19 cellular contexts compared by ENCODE assay signal in genomic region chr1:48058135-48058534, GRCh38.
DNase-seq lines count a peak whose midpoint lies in the region; TF ChIP-seq lines count a peak whose summit lies in the region.
"Had no signal": no experiment of that assay in that cellular context is flagged by ENCODE, and none has a peak within 500 bp of the region (broad histone marks: within the 10 kb centered on the region; RNA-seq: fewer than 3 reads in every experiment).

No MANE protein-coding gene starts in this region.

- peaks cover 2% of the 10 kb centered on the region for H3K27me3 Mint-ChIP-seq in neural progenitor cell (ENCODE audit: insufficient read depth, low read depth)

- no peak overlapping the region for H3K4me3 ChIP-seq in neural progenitor cell
- H3K4me3 ChIP-seq: BLaER1 treated with 17β-estradiol and CSF1 and Interleukin-3, amounts not matched to agents 10 nM and 100 nM; HAP-1 had no signal

- H3K4me2 ChIP-seq in neural progenitor cell: no peak overlapping the region
- H3K4me2 ChIP-seq: BLaER1 treated with 17β-estradiol and CSF1 and Interleukin-3, amounts not matched to agents 10 nM and 100 nM had no signal

- no peak overlapping the region for H3K27ac Mint-ChIP-seq in neural progenitor cell
- H3K27ac Mint-ChIP-seq: CD14-positive monocyte; CD4-positive, alpha-beta T cell; CD8-positive, alpha-beta memory T cell; HFFc6 had no signal

- no peak overlapping the region for H3K27ac ChIP-seq in neural progenitor cell
- H3K27ac ChIP-seq: 22Rv1; BLaER1 treated with 17β-estradiol and CSF1 and Interleukin-3, amounts not matched to agents 10 nM and 100 nM had no signal

- no peaks in the 10 kb centered on the region for H3K36me3 Mint-ChIP-seq in neural progenitor cell
- H3K36me3 Mint-ChIP-seq: CD14-positive monocyte; CD8-positive, alpha-beta memory T cell had no signal

- H3K9ac ChIP-seq in neural progenitor cell: no peak overlapping the region
- H3K9ac ChIP-seq: BLaER1 treated with 17β-estradiol and CSF1 and Interleukin-3, amounts not matched to agents 10 nM and 100 nM had no signal

- H3K36me3 ChIP-seq in neural progenitor cell: no peaks in the 10 kb centered on the region
- H3K36me3 ChIP-seq: BE2C; BLaER1 treated with 17β-estradiol and CSF1 and Interleukin-3, amounts not matched to agents 10 nM and 100 nM; HAP-1 had no signal

- H4K20me1 ChIP-seq in neural progenitor cell (ENCODE audit: low read depth): no peaks in the 10 kb centered on the region
- H4K20me1 ChIP-seq: BLaER1 treated with 17β-estradiol and CSF1 and Interleukin-3, amounts not matched to agents 10 nM and 100 nM had no signal

- no peaks in the 10 kb centered on the region for H3K79me2 ChIP-seq in neural progenitor cell (ENCODE audit: low read depth)

- peaks cover 5% of the 10 kb centered on the region for H3K4me1 Mint-ChIP-seq in neural progenitor cell
- H3K4me1 Mint-ChIP-seq: CD8-positive, alpha-beta memory T cell had no signal

- H3K9me3 ChIP-seq in neural progenitor cell (ENCODE audit: low read depth): no peaks in the 10 kb centered on the region
- H3K9me3 ChIP-seq: BE2C; BLaER1 treated with 17β-estradiol and CSF1 and Interleukin-3, amounts not matched to agents 10 nM and 100 nM; HAP-1 had no signal

- TF ChIP-seq CTCF in neural progenitor cell (IDR thresholded peaks at IDR 0.05): no peak

- H3F3A ChIP-seq in neural progenitor cell (ENCODE audit: low read depth): no peaks in the 10 kb centered on the region

- H3K4me1 ChIP-seq in neural progenitor cell: no peaks in the 10 kb centered on the region
- H3K4me1 ChIP-seq: BE2C, HAP-1 had no signal

- H3K27me3 ChIP-seq in neural progenitor cell: peaks cover 9% of the 10 kb centered on the region
- H3K27me3 ChIP-seq: BE2C; BLaER1 treated with 17β-estradiol and CSF1 and Interleukin-3, amounts not matched to agents 10 nM and 100 nM had no signal

- H3K4me3 Mint-ChIP-seq in neural progenitor cell: no peak overlapping the region
- H3K4me3 Mint-ChIP-seq: CD14-positive monocyte; CD4-positive, alpha-beta T cell; CD8-positive, alpha-beta memory T cell; HFFc6 had no signal

- H3K9me3 Mint-ChIP-seq in neural progenitor cell: no peaks in the 10 kb centered on the region
- H3K9me3 Mint-ChIP-seq: CD14-positive monocyte; CD4-positive, alpha-beta T cell; CD8-positive, alpha-beta memory T cell had no signal

- peak; percentile 44 for DNase-seq in NCI-H82 (lab: John Stamatoyannopoulos, UW)
- no peak for DNase-seq in NCI-H82 treated with DMSO at 0.1 percent for 48 hours (lab: John Stamatoyannopoulos, UW; ENCODE audit: unreplicated experiment)
- DNase-seq in left kidney (ENCODE audit: low read depth, low spot score): peak; percentile 50
- DNase-seq in neural progenitor cell (ENCODE audit: low spot score): no peak
- DNase-seq in GF-D8 (lab: John Stamatoyannopoulos, UW): no peak
- no peak for DNase-seq in islet precursor cell
- DNase-seq: ACHN; AML-193; BE2C; CD4-positive, alpha-beta T cell; CD8-positive, alpha-beta memory T cell; DMS53; DMS79 treated with DMSO at 0.1 percent for 48 hours; GOT3; HFFc6 had no signal

- H2AFZ ChIP-seq in neural progenitor cell (replicated peaks): peak overlapping the region; percentile 6

Comparison
In these comparisons a context has a peak if more than half of its experiments do, and no peak if none do; other contexts are left out.
1. DNase-seq: peak in NCI-H82 (single experiment) and left kidney (single experiment); none in NCI-H82 treated with DMSO at 0.1 percent for 48 hours (single experiment), neural progenitor cell (single experiment), GF-D8 (single experiment) and islet precursor cell (single experiment).